ENCODE assay signal across 8 cellular contexts in genomic region chr1:161200421-161200991, GRCh38. TPM values are rescaled to one million over a fixed set of nuclear protein-coding genes. Genes with fewer than 3 reads are reported as not detected.
DNase-seq lines count a peak whose midpoint lies in the region; ATAC-seq and TF ChIP-seq lines count a peak whose summit lies in the region.

No MANE protein-coding gene starts in this region.

- ATAC-seq in activated CD8-positive, alpha-beta memory T cell treated with anti-CD3 and anti-CD28 coated beads, Interleukin-2, amount 10 ng/mL, durations not matched to agents 7 days and 5 days = no peak

- no peak for DNase-seq in activated CD8-positive, alpha-beta memory T cell treated with anti-CD3 and anti-CD28 coated beads, Interleukin-2, amount 10 ng/mL, durations not matched to agents 7 days and 5 days
- no peak for DNase-seq in activated CD8-positive, alpha-beta memory T cell treated with anti-CD3 and anti-CD28 coated beads, Interleukin-2, amount 50 U/mL, for 4 hours
- DNase-seq in tibial nerve (ENCODE audit: low spot score in 2 of 2) (no peak), kidney glomerular epithelial cell (lab: John Stamatoyannopoulos, UW) (no peak)
- DNase-seq in stimulated activated CD4-positive, alpha-beta T cell treated with anti-CD3 and anti-CD28 coated beads, Interleukin-2, amount 100 ng/mL, for 48 hours = no peak
- no peak for DNase-seq in NK-92 treated with Interleukin-12 subunit alpha and Interleukin-12 subunit beta, amount 100 ng/mL, for 24 hours (lab: John Stamatoyannopoulos, UW)

- H3K27me3 Mint-ChIP-seq in activated CD8-positive, alpha-beta memory T cell treated with anti-CD3 and anti-CD28 coated beads, Interleukin-2, amount 10 ng/mL, durations not matched to agents 7 days and 5 days = no peaks in the 10 kb centered on the region
- H3K27me3 Mint-ChIP-seq in dendritic cell treated with granulocyte-macrophage colony-stimulating factor and Interleukin-4, amounts not matched to agents 40 ng/mL and 50 ng/mL, for 4 days = peaks cover 4% of the 10 kb centered on the region

- intact Hi-C loops in dendritic cell treated with granulocyte-macrophage colony-stimulating factor and Interleukin-4, amounts not matched to agents 40 ng/mL and 50 ng/mL, for 4 days (cut with micrococcal nuclease) = no loop called here

- 29 to 37% methylated on average over 5 of the region's 5 CpGs for WGBS in tibial nerve, 2 donors

- no peak for TF ChIP-seq POLR2A in tibial nerve (IDR thresholded peaks at IDR 0.05)

- peaks cover 62% of the 10 kb centered on the region for H3K4me1 Mint-ChIP-seq in activated CD8-positive, alpha-beta memory T cell treated with anti-CD3 and anti-CD28 coated beads, Interleukin-2, amount 10 ng/mL, durations not matched to agents 7 days and 5 days
- H3K4me1 Mint-ChIP-seq in dendritic cell treated with granulocyte-macrophage colony-stimulating factor and Interleukin-4, amounts not matched to agents 40 ng/mL and 50 ng/mL, for 4 days (ENCODE audit: low read depth) = peaks cover 82% of the 10 kb centered on the region

- no peaks in the 10 kb centered on the region for H3K9me3 Mint-ChIP-seq in activated CD8-positive, alpha-beta memory T cell treated with anti-CD3 and anti-CD28 coated beads, Interleukin-2, amount 10 ng/mL, durations not matched to agents 7 days and 5 days (ENCODE audit: low read depth)
- no peaks in the 10 kb centered on the region for H3K9me3 Mint-ChIP-seq in dendritic cell treated with granulocyte-macrophage colony-stimulating factor and Interleukin-4, amounts not matched to agents 40 ng/mL and 50 ng/mL, for 4 days

- peak overlapping the region; percentile 95 for H3K27ac Mint-ChIP-seq in activated CD8-positive, alpha-beta memory T cell treated with anti-CD3 and anti-CD28 coated beads, Interleukin-2, amount 10 ng/mL, durations not matched to agents 7 days and 5 days
- H3K27ac Mint-ChIP-seq in dendritic cell treated with granulocyte-macrophage colony-stimulating factor and Interleukin-4, amounts not matched to agents 40 ng/mL and 50 ng/mL, for 4 days = peak overlapping the region; percentile 95

- H3K27ac ChIP-seq in muscle layer of colon (ENCODE audit: low read depth, low read length) (peak overlapping the region; percentile 81), tibial nerve (peak overlapping the region; percentile 95 to 98 (median 96))

- CTCF ChIA-PET in activated CD8-positive, alpha-beta memory T cell treated with anti-CD3 and anti-CD28 coated beads, Interleukin-2, amount 10 ng/mL, durations not matched to agents 7 days and 5 days (lab: Charles Lee) = interaction anchor here (1.0 to 7.0 kb wide), 9 partner anchors 8 to 182 kb away, joined by 3 to 89 read pairs (median 23); partner anchors contain the start of genes APOA2, B4GALT3, PPOX and TOMM40L

- no peak overlapping the region for H3K9ac ChIP-seq in muscle layer of colon (ENCODE audit: low read length)

- H3K27me3 ChIP-seq in muscle layer of colon (ENCODE audit: control insufficient read depth in 1 of 2, insufficient read depth in 2 of 2, low read length in 2 of 2) = no peaks in the 10 kb centered on the region
- no peaks in the 10 kb centered on the region for H3K27me3 ChIP-seq in tibial nerve

- peaks cover 21% of the 10 kb centered on the region for H3K36me3 Mint-ChIP-seq in activated CD8-positive, alpha-beta memory T cell treated with anti-CD3 and anti-CD28 coated beads, Interleukin-2, amount 10 ng/mL, durations not matched to agents 7 days and 5 days
- H3K36me3 Mint-ChIP-seq in dendritic cell treated with granulocyte-macrophage colony-stimulating factor and Interleukin-4, amounts not matched to agents 40 ng/mL and 50 ng/mL, for 4 days (ENCODE audit: low read depth) = peaks cover 21% of the 10 kb centered on the region

- H3K4me3 ChIP-seq in muscle layer of colon (ENCODE audit: low read depth in 1 of 2, low read length in 2 of 2) (peak overlapping the region in 1 of 2 donors; percentile 100), tibial nerve (peak overlapping the region in 2 of 4 donors; percentile 81 to 82)

- H3K4me1 ChIP-seq in muscle layer of colon (ENCODE audit: insufficient read depth, low read length) = peaks cover 77% of the 10 kb centered on the region
- H3K4me1 ChIP-seq in tibial nerve = peaks cover 7 to 90% (median 66%) of the 10 kb centered on the region in 4 donors

- no peak overlapping the region for H3K4me3 Mint-ChIP-seq in activated CD8-positive, alpha-beta memory T cell treated with anti-CD3 and anti-CD28 coated beads, Interleukin-2, amount 10 ng/mL, durations not matched to agents 7 days and 5 days
- no peak overlapping the region for H3K4me3 Mint-ChIP-seq in dendritic cell treated with granulocyte-macrophage colony-stimulating factor and Interleukin-4, amounts not matched to agents 40 ng/mL and 50 ng/mL, for 4 days

- TF ChIP-seq EP300 in tibial nerve (IDR thresholded peaks at IDR 0.05) = no peak

- peaks cover 14% of the 10 kb centered on the region for H3K36me3 ChIP-seq in muscle layer of colon (ENCODE audit: insufficient read depth, low read length)
- peaks cover 0 to 19% (median 0%) of the 10 kb centered on the region in 3 donors for H3K36me3 ChIP-seq in tibial nerve

- H3K9me3 ChIP-seq in muscle layer of colon (ENCODE audit: low read length) = no peaks in the 10 kb centered on the region
- no peaks in the 10 kb centered on the region for H3K9me3 ChIP-seq in tibial nerve

- TF ChIP-seq CTCF in tibial nerve (IDR thresholded peaks at IDR 0.05) = no peak

RNA-seq across cellular contexts. Expression of gene ADAMTS4, which starts 1.7 kb away (rescaled TPM):
- total RNA-seq in activated CD8-positive, alpha-beta memory T cell treated with anti-CD3 and anti-CD28 coated beads, Interleukin-2, amount 10 ng/mL, durations not matched to agents 7 days and 5 days = under 1 TPM; 0.30 to 0.38 TPM
- total RNA-seq in tibial nerve = 10 to 100 TPM in 3 of 4 donors, 1 to 10 TPM in 1; 9.0 to 54.9 (median 19.5) TPM

RNA-seq across cellular contexts. Expression of gene NDUFS2, which starts 1.7 kb away (rescaled TPM):
- total RNA-seq in activated CD8-positive, alpha-beta memory T cell treated with anti-CD3 and anti-CD28 coated beads, Interleukin-2, amount 10 ng/mL, durations not matched to agents 7 days and 5 days = 10 to 100 TPM; 69.4 to 83.9 TPM
- total RNA-seq in tibial nerve = 100 to 1,000 TPM in 2 of 4 donors, 10 to 100 TPM in 2; 73.0 to 118 (median 103) TPM

RNA-seq across cellular contexts. Expression of gene FCER1G, which starts 14.6 kb away (rescaled TPM):
- total RNA-seq in activated CD8-positive, alpha-beta memory T cell treated with anti-CD3 and anti-CD28 coated beads, Interleukin-2, amount 10 ng/mL, durations not matched to agents 7 days and 5 days = 1 to 10 TPM; 1.1 to 5.8 TPM
- 100 to 1,000 TPM in 1 of 4 donors, 10 to 100 TPM in 3; 40.6 to 190 (median 50.9) TPM for total RNA-seq in tibial nerve

RNA-seq across cellular contexts. Expression of gene APOA2, which starts 22.9 kb away (rescaled TPM):
- total RNA-seq in activated CD8-positive, alpha-beta memory T cell treated with anti-CD3 and anti-CD28 coated beads, Interleukin-2, amount 10 ng/mL, durations not matched to agents 7 days and 5 days = not detected
- not detected for total RNA-seq in tibial nerve

RNA-seq across cellular contexts. Expression of gene B4GALT3, which starts 23.2 kb away (rescaled TPM):
- total RNA-seq in activated CD8-positive, alpha-beta memory T cell treated with anti-CD3 and anti-CD28 coated beads, Interleukin-2, amount 10 ng/mL, durations not matched to agents 7 days and 5 days = 10 to 100 TPM; 47.0 to 53.5 TPM
- total RNA-seq in tibial nerve = 10 to 100 TPM; 18.8 to 41.4 (median 24.3) TPM

Comparison
In these comparisons a context has a peak if more than half of its experiments do, and no peak if none do; other contexts are left out.
1. RNA of gene ADAMTS4, which starts 1.7 kb away (total RNA-seq): 9.0 to 54.9 TPM in tibial nerve; 0.30 to 0.38 TPM in activated CD8-positive, alpha-beta memory T cell treated with anti-CD3 and anti-CD28 coated beads, Interleukin-2, amount 10 ng/mL, durations not matched to agents 7 days and 5 days; every median in the first group is over 4 times any median in the second.
2. RNA of gene FCER1G, which starts 14.6 kb away (total RNA-seq): 40.6 to 190 TPM in tibial nerve; 1.1 to 5.8 TPM in activated CD8-positive, alpha-beta memory T cell treated with anti-CD3 and anti-CD28 coated beads, Interleukin-2, amount 10 ng/mL, durations not matched to agents 7 days and 5 days; every median in the first group is over 4 times any median in the second.